Comparison of ENCODE assay signal across 15 cellular contexts in the genomic region with DNA sequence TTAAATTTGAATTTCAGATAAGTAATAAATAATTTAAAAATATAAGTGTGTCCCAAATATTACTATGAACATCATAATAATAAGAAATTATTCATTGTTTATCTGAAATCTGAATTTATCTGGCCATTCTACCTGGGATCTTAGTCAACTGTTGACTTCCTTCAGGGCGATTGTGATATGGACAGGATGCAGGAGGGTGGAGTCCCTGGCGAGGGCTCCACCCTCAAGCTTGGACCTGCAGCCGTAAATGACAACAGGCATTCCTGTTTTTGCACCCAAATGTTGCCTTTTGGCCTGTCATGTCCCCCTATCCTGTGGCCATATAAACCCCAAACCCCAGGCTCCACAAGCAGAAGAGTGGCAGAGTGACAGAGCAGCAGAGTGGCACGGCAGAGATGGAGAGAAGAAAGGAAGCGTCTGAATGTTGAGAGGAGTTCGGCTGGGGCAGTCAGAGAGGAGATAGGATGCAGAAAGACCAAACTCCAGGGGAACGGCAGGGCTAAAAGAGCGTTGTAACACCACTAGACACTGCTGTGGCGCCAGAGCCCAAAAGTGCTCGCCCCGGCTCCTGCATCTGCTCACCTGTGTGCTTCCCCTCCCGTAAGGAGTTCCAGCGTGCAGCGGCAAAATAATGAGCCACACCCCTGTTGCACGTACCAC. TPM values are rescaled to one million over a fixed set of nuclear protein-coding genes. Genes with fewer than 3 reads are reported as not detected.
DNase-seq lines count a peak whose midpoint lies in the region; FAIRE-seq and TF ChIP-seq lines count a peak whose summit lies in the region.
"Had no signal": no experiment of that assay in that cellular context is flagged by ENCODE, and none has a peak within 500 bp of the region (broad histone marks: within the 10 kb centered on the region; RNA-seq: fewer than 3 reads in every experiment).

No MANE protein-coding gene starts in this region.

- no peaks in the 10 kb centered on the region for H4K20me1 ChIP-seq in osteoblast (ENCODE audit: insufficient read depth, low read length)

- H3K36me3 Mint-ChIP-seq in Calu3 (ENCODE audit: insufficient read depth, unreplicated experiment) = no peaks in the 10 kb centered on the region
- no peaks in the 10 kb centered on the region for H3K36me3 Mint-ChIP-seq in chondrocyte (ENCODE audit: low read depth)

- H3K9me3 Mint-ChIP-seq in Calu3 (ENCODE audit: low read depth, unreplicated experiment) (no peaks in the 10 kb centered on the region), chondrocyte (ENCODE audit: low read depth) (no peaks in the 10 kb centered on the region)
- H3K9me3 Mint-ChIP-seq: activated B cell treated with CpG ODN at 0.5 μM for 24 hours; activated T-helper 17 cell treated with anti-CD3 and anti-CD28 coated beads, Interleukin-2, amount 50 U/mL, for 72 hours; naive thymus-derived CD8-positive, alpha-beta T cell had no signal

- peaks cover 31% of the 10 kb centered on the region for H3K4me1 Mint-ChIP-seq in Calu3 (ENCODE audit: low read depth, unreplicated experiment)
- H3K4me1 Mint-ChIP-seq in chondrocyte (ENCODE audit: low read depth) = peaks cover 8% of the 10 kb centered on the region

- no peaks in the 10 kb centered on the region for H3K79me2 ChIP-seq in osteoblast (ENCODE audit: insufficient read depth, low read length)

- H3K27me3 ChIP-seq in osteoblast (ENCODE audit: insufficient read depth, low read length) = no peaks in the 10 kb centered on the region
- H3K27me3 ChIP-seq: cardiac muscle cell had no signal

- CTCF ChIA-PET in Calu3 (lab: Charles Lee) = interaction anchor here (0.9 kb wide), 1 partner anchor 99 kb away, joined by 3 read pairs; no protein-coding TSS in a partner anchor

- TF ChIP-seq CTCF in Calu3 (IDR thresholded peaks at IDR 0.05; ENCODE audit: unreplicated experiment) (no peak), osteoblast (IDR thresholded peaks at IDR 0.05; ENCODE audit: extremely low read depth, low read depth, low read length) (no peak), chondrocyte (IDR thresholded peaks at IDR 0.05) (no peak)

- BruUV-seq in Calu3 (replicated peaks; lab: Mats Ljungman, UMichigan) = no TSS peak

- H3K27me3 Mint-ChIP-seq in Calu3 (ENCODE audit: unreplicated experiment) (no peaks in the 10 kb centered on the region), chondrocyte (ENCODE audit: low read depth) (peaks cover 2% of the 10 kb centered on the region)
- H3K27me3 Mint-ChIP-seq: activated B cell treated with CpG ODN at 0.5 μM for 24 hours; activated T-helper 17 cell treated with anti-CD3 and anti-CD28 coated beads, Interleukin-2, amount 50 U/mL, for 72 hours; naive thymus-derived CD8-positive, alpha-beta T cell had no signal

- H3K36me3 ChIP-seq in osteoblast (ENCODE audit: insufficient read depth, low read length) = no peaks in the 10 kb centered on the region
- H3K36me3 ChIP-seq: cardiac muscle cell had no signal

- intact Hi-C loops in Calu3 (cut with micrococcal nuclease; ENCODE audit: unreplicated experiment) = no loop called here

- H3K27ac ChIP-seq in caudate nucleus (ENCODE audit: low read depth, low read length) (peak overlapping the region; percentile 60), osteoblast (ENCODE audit: low read depth, low read length) (no peak overlapping the region)
- H3K27ac ChIP-seq: C4-2B, cardiac muscle cell had no signal

- peak; percentile 88 for FAIRE-seq in HTR-8/SVneo (lab: Jason Lieb, UNC)

- DNase-seq in Calu3 (no peak), HTR-8/SVneo (ENCODE audit: insufficient read length, low spot score) (no peak), caudate nucleus (lab: John Stamatoyannopoulos, UW) (peak in 3 of 61 donors; percentile 7 to 44 (median 19)), osteoblast (ENCODE audit: insufficient read length, low spot score, missing footprints) (peak; percentile 35), NCI-H1436 treated with DMSO at 0.1 percent for 48 hours (lab: John Stamatoyannopoulos, UW) (no peak), chondrocyte (ENCODE audit: low spot score) (no peak), NCI-H146 treated with DMSO at 0.1 percent for 48 hours (lab: John Stamatoyannopoulos, UW; ENCODE audit: unreplicated experiment) (no peak), GF-D8 (lab: John Stamatoyannopoulos, UW) (no peak)
- DNase-seq: activated B cell treated with CpG ODN at 0.5 μM for 24 hours; naive thymus-derived CD8-positive, alpha-beta T cell; NCI-H345; stimulated activated CD4-positive, alpha-beta T cell treated with anti-CD3 and anti-CD28 coated beads, Interleukin-12 subunit alpha, Interleukin-12 subunit beta, amount 100 ng/mL, for 4 hours had no signal

- H3K27ac Mint-ChIP-seq in Calu3 (ENCODE audit: unreplicated experiment) (peak overlapping the region; percentile 27), chondrocyte (ENCODE audit: unreplicated experiment) (no peak overlapping the region)
- H3K27ac Mint-ChIP-seq: activated T-helper 17 cell treated with anti-CD3 and anti-CD28 coated beads, Interleukin-2, amount 50 U/mL, for 72 hours had no signal

- H3K9me3 ChIP-seq in osteoblast (ENCODE audit: low read depth, low read length) = no peaks in the 10 kb centered on the region

- peak overlapping the region; percentile 52 for H3K4me2 ChIP-seq in osteoblast (ENCODE audit: insufficient read depth, low read length)

- no peaks in the 10 kb centered on the region for H3K4me1 ChIP-seq in osteoblast (ENCODE audit: insufficient read depth, low read length)

- H3K4me3 ChIP-seq in osteoblast (ENCODE audit: insufficient read depth, low read length) = peak overlapping the region; percentile 43
- H3K4me3 ChIP-seq: cardiac muscle cell had no signal

- H3K4me3 Mint-ChIP-seq in Calu3 (ENCODE audit: low read depth, unreplicated experiment) (no peak overlapping the region), chondrocyte (ENCODE audit: unreplicated experiment) (no peak overlapping the region)
- H3K4me3 Mint-ChIP-seq: activated T-helper 17 cell treated with anti-CD3 and anti-CD28 coated beads, Interleukin-2, amount 50 U/mL, for 72 hours had no signal

- H2AFZ ChIP-seq in osteoblast (ENCODE audit: low read length) = peak overlapping the region; percentile 74

RNA-seq across cellular contexts. Expression of a gene that starts 39.4 kb away (rescaled TPM):
- total RNA-seq in Calu3 (2022) = 85.7 and 129 TPM in 2 replicates
- 124 and 133 TPM in 2 replicates for total RNA-seq in osteoblast
- total RNA-seq in chondrocyte = 18.1 to 34.1 TPM (median 19.0 TPM) in 3 replicates
